ENCODE assay signal across 21 cellular contexts in genomic region chr13:111183087-111183645, GRCh38.
DNase-seq lines count a peak whose midpoint lies in the region; ATAC-seq and TF ChIP-seq lines count a peak whose summit lies in the region.
"Had no signal": no experiment of that assay in that cellular context is flagged by ENCODE, and none has a peak within 500 bp of the region (broad histone marks: within the 10 kb centered on the region; RNA-seq: fewer than 3 reads in every experiment).

No MANE protein-coding gene starts in this region.

- CTCF ChIA-PET in CD8-positive, alpha-beta memory T cell (lab: Charles Lee): interaction anchor here (1.4 kb wide), 1 partner anchor 115 kb away, joined by 4 read pairs; no protein-coding TSS in a partner anchor
- CTCF ChIA-PET in activated B cell treated with CpG ODN at 0.5 μM for 24 hours (lab: Charles Lee): interaction anchor here (1.2 to 4.6 kb wide), 3 partner anchors 32 to 116 kb away, joined by 3 to 22 read pairs (median 16); no protein-coding TSS in a partner anchor
- CTCF ChIA-PET in naive thymus-derived CD4-positive, alpha-beta T cell (lab: Charles Lee): no interaction called here

- peaks cover 5% of the 10 kb centered on the region for H3F3A ChIP-seq in smooth muscle cell (ENCODE audit: low read depth)

- peaks cover 86% of the 10 kb centered on the region for H3K79me2 ChIP-seq in smooth muscle cell (ENCODE audit: low read depth)

- no peaks in the 10 kb centered on the region; a peak in 1 of 22 replicates for H3K27me3 ChIP-seq in BLaER1 treated with 17β-estradiol and CSF1 and Interleukin-3, amounts not matched to agents 10 nM and 100 nM
- no peaks in the 10 kb centered on the region for H3K27me3 ChIP-seq in CD8-positive, alpha-beta memory T cell (ENCODE audit: insufficient read depth, low read length, poor library complexity, severe bottlenecking)
- no peaks in the 10 kb centered on the region for H3K27me3 ChIP-seq in naive thymus-derived CD4-positive, alpha-beta T cell (ENCODE audit: control insufficient read depth in 2 of 2, insufficient read depth in 2 of 2, low read length in 2 of 2)
- no peaks in the 10 kb centered on the region for H3K27me3 ChIP-seq in smooth muscle cell (ENCODE audit: low read depth)
- H3K27me3 ChIP-seq: heart left ventricle had no signal

- peaks cover 3 to 11% (median 9%) of the 10 kb centered on the region in 3 donors for H3K36me3 Mint-ChIP-seq in CD8-positive, alpha-beta memory T cell
- peaks cover 15% of the 10 kb centered on the region for H3K36me3 Mint-ChIP-seq in activated B cell treated with CpG ODN at 0.5 μM for 24 hours (ENCODE audit: low read depth)
- H3K36me3 Mint-ChIP-seq in naive thymus-derived CD4-positive, alpha-beta T cell: peaks cover 0 to 40% (median 0%) of the 10 kb centered on the region in 5 donors

- H3K36me3 ChIP-seq in BLaER1 treated with 17β-estradiol and CSF1 and Interleukin-3, amounts not matched to agents 10 nM and 100 nM: peaks cover 0 to 15% (median 9%) of the 10 kb centered on the region in 11 experiments; a peak in 13 of 22 replicates
- H3K36me3 ChIP-seq in CD8-positive, alpha-beta memory T cell (ENCODE audit: insufficient read depth, low read length): no peaks in the 10 kb centered on the region
- no peaks in the 10 kb centered on the region for H3K36me3 ChIP-seq in naive thymus-derived CD4-positive, alpha-beta T cell (ENCODE audit: control insufficient read depth in 2 of 3, insufficient read depth in 3 of 3, low read length in 3 of 3)
- no peaks in the 10 kb centered on the region for H3K36me3 ChIP-seq in smooth muscle cell (ENCODE audit: low read depth)
- H3K36me3 ChIP-seq: heart left ventricle had no signal

- 95% methylated on average over 6 of the region's 6 CpGs for WGBS in smooth muscle cell (ENCODE audit: low lambda C conversion rate)

- peaks cover 83 to 100% (median 100%) of the 10 kb centered on the region in 10 experiments for H3K4me1 ChIP-seq in BLaER1 treated with 17β-estradiol and CSF1 and Interleukin-3, amounts not matched to agents 10 nM and 100 nM
- H3K4me1 ChIP-seq in CD8-positive, alpha-beta memory T cell (ENCODE audit: insufficient read depth, low read length): peaks cover 96% of the 10 kb centered on the region
- peaks cover 44 to 95% of the 10 kb centered on the region in 2 donors for H3K4me1 ChIP-seq in naive thymus-derived CD4-positive, alpha-beta T cell (ENCODE audit: control insufficient read depth in 2 of 2, insufficient read depth in 2 of 2, low read length in 2 of 2)
- peaks cover 3% of the 10 kb centered on the region for H3K4me1 ChIP-seq in smooth muscle cell (ENCODE audit: low read depth)

- no peak for TF ChIP-seq CTCF in activated B cell treated with CpG ODN at 0.5 μM for 24 hours (IDR thresholded peaks at IDR 0.05)
- TF ChIP-seq CTCF in smooth muscle cell (IDR thresholded peaks at IDR 0.05; ENCODE audit: borderline replicate concordance, insufficient read depth, poor library complexity, severe bottlenecking): no peak

- intact Hi-C loops in activated B cell treated with CpG ODN at 0.5 μM for 24 hours (cut with micrococcal nuclease): no loop called here
- intact Hi-C loops in naive thymus-derived CD4-positive, alpha-beta T cell (cut with micrococcal nuclease): loop anchor here (10.0 kb wide), 2 partner anchors 468 to 568 kb away; partner anchors contain the start of genes ING1 (in 1 of the 2) and NAXD (in 1 of the 2)

- H3K9me3 ChIP-seq in BLaER1 treated with 17β-estradiol and CSF1 and Interleukin-3, amounts not matched to agents 10 nM and 100 nM (replicated peaks in 1 of 11): peaks cover 0 to 7% (median 0%) of the 10 kb centered on the region in 11 experiments; a peak in 3 of 22 replicates
- no peaks in the 10 kb centered on the region for H3K9me3 ChIP-seq in CD8-positive, alpha-beta memory T cell (ENCODE audit: low read length)
- no peaks in the 10 kb centered on the region for H3K9me3 ChIP-seq in naive thymus-derived CD4-positive, alpha-beta T cell (ENCODE audit: control insufficient read depth in 2 of 3, low read length in 3 of 3)
- no peaks in the 10 kb centered on the region for H3K9me3 ChIP-seq in smooth muscle cell (replicated peaks; ENCODE audit: low read depth)
- H3K9me3 ChIP-seq: heart left ventricle, SK-N-SH had no signal

- peak overlapping the region in 4 of 11 experiments; percentile 80 to 88 (median 82); a peak in 6 of 22 replicates for H3K27ac ChIP-seq in BLaER1 treated with 17β-estradiol and CSF1 and Interleukin-3, amounts not matched to agents 10 nM and 100 nM
- H3K27ac ChIP-seq in CD8-positive, alpha-beta memory T cell (ENCODE audit: low read depth, low read length): no peak overlapping the region
- H3K27ac ChIP-seq in naive thymus-derived CD4-positive, alpha-beta T cell (ENCODE audit: low read depth, low read length): peak overlapping the region; percentile 62
- H3K27ac ChIP-seq in smooth muscle cell (ENCODE audit: low read depth): no peak overlapping the region

- peaks cover 28 to 100% (median 77%) of the 10 kb centered on the region in 11 experiments for H4K20me1 ChIP-seq in BLaER1 treated with 17β-estradiol and CSF1 and Interleukin-3, amounts not matched to agents 10 nM and 100 nM
- H4K20me1 ChIP-seq in smooth muscle cell (ENCODE audit: low read depth): peaks cover 100% of the 10 kb centered on the region

- no peak overlapping the region for H2AFZ ChIP-seq in smooth muscle cell (ENCODE audit: low read depth)

- peak in 3 of 5 donors; percentile 57 to 87 (median 68) for DNase-seq in CD8-positive, alpha-beta memory T cell
- DNase-seq in activated B cell treated with CpG ODN at 0.5 μM for 24 hours (no peak), COLO829 (ENCODE audit: low spot score) (no peak), smooth muscle cell (lab: John Stamatoyannopoulos, UW; ENCODE audit: unreplicated experiment) (no peak)
- DNase-seq in naive thymus-derived CD4-positive, alpha-beta T cell: peak in 7 of 9 donors; percentile 36 to 78 (median 66)
- DNase-seq: activated gamma-delta T cell treated with Interleukin-2 at 50 U/mL for 16 hours; heart left ventricle; NCI-H1092 treated with DMSO at 0.1 percent for 48 hours; NCI-H2029; RPMI8226; SK-N-SH; small intestine; stimulated activated CD4-positive, alpha-beta T cell treated with anti-CD3 and anti-CD28 coated beads, Interleukin-2, amount 100 ng/mL, for 48 hours; T-helper 9 cell had no signal

- peak overlapping the region in 4 of 7 donors; percentile 4 to 84 (median 56) for H3K4me3 Mint-ChIP-seq in CD8-positive, alpha-beta memory T cell
- no peak overlapping the region for H3K4me3 Mint-ChIP-seq in activated B cell treated with CpG ODN at 0.5 μM for 24 hours
- H3K4me3 Mint-ChIP-seq in naive thymus-derived CD4-positive, alpha-beta T cell: peak overlapping the region in 8 of 10 donors; percentile 47 to 85 (median 82)
- H3K4me3 Mint-ChIP-seq: type B pancreatic cell had no signal

- peak overlapping the region; percentile 20 to 96 (median 88) for H3K27ac Mint-ChIP-seq in CD8-positive, alpha-beta memory T cell
- peak overlapping the region; percentile 73 for H3K27ac Mint-ChIP-seq in activated B cell treated with CpG ODN at 0.5 μM for 24 hours
- H3K27ac Mint-ChIP-seq in naive thymus-derived CD4-positive, alpha-beta T cell: peak overlapping the region in 8 of 9 donors; percentile 86 to 98 (median 94)
- H3K27ac Mint-ChIP-seq: type B pancreatic cell had no signal

- no peaks in the 10 kb centered on the region for H3K27me3 Mint-ChIP-seq in CD8-positive, alpha-beta memory T cell
- H3K27me3 Mint-ChIP-seq in activated B cell treated with CpG ODN at 0.5 μM for 24 hours: no peaks in the 10 kb centered on the region
- no peaks in the 10 kb centered on the region for H3K27me3 Mint-ChIP-seq in naive thymus-derived CD4-positive, alpha-beta T cell
- H3K27me3 Mint-ChIP-seq: stimulated activated naive CD8-positive, alpha-beta T cell treated with anti-CD3 and anti-CD28 coated beads, Interleukin-15, Interleukin-2, amounts not matched to agents 100 ng/mL and 50 ng/mL, for 24 hours; type B pancreatic cell had no signal

- no peaks in the 10 kb centered on the region for H3K9me3 Mint-ChIP-seq in CD8-positive, alpha-beta memory T cell
- H3K9me3 Mint-ChIP-seq in activated B cell treated with CpG ODN at 0.5 μM for 24 hours: no peaks in the 10 kb centered on the region
- H3K9me3 Mint-ChIP-seq in naive thymus-derived CD4-positive, alpha-beta T cell: no peaks in the 10 kb centered on the region
- H3K9me3 Mint-ChIP-seq: stimulated activated naive CD8-positive, alpha-beta T cell treated with anti-CD3 and anti-CD28 coated beads, Interleukin-15, Interleukin-2, amounts not matched to agents 100 ng/mL and 50 ng/mL, for 24 hours; type B pancreatic cell had no signal

- peak overlapping the region in 1 of 11 experiments; percentile 79; a peak in 1 of 22 replicates for H3K9ac ChIP-seq in BLaER1 treated with 17β-estradiol and CSF1 and Interleukin-3, amounts not matched to agents 10 nM and 100 nM
- no peak overlapping the region for H3K9ac ChIP-seq in smooth muscle cell (ENCODE audit: low read depth)
- H3K9ac ChIP-seq: SK-N-SH had no signal

- peak overlapping the region in 10 of 11 experiments; percentile 88 to 99 (median 92); a peak in 18 of 22 replicates for H3K4me2 ChIP-seq in BLaER1 treated with 17β-estradiol and CSF1 and Interleukin-3, amounts not matched to agents 10 nM and 100 nM
- no peak overlapping the region for H3K4me2 ChIP-seq in smooth muscle cell
- H3K4me2 ChIP-seq: SK-N-SH had no signal

- H3K4me1 Mint-ChIP-seq in CD8-positive, alpha-beta memory T cell: peaks cover 79 to 96% (median 94%) of the 10 kb centered on the region in 3 donors
- peaks cover 96% of the 10 kb centered on the region for H3K4me1 Mint-ChIP-seq in activated B cell treated with CpG ODN at 0.5 μM for 24 hours
- H3K4me1 Mint-ChIP-seq in naive thymus-derived CD4-positive, alpha-beta T cell: peaks cover 81 to 99% (median 92%) of the 10 kb centered on the region in 7 donors

- POLR2A ChIA-PET in CD8-positive, alpha-beta memory T cell (lab: Charles Lee): interaction anchor here (0.9 kb wide), 1 partner anchor 27 kb away, joined by 3 read pairs; no protein-coding TSS in a partner anchor
- POLR2A ChIA-PET in activated B cell treated with CpG ODN at 0.5 μM for 24 hours (lab: Charles Lee): interaction anchor here (1.0 kb wide), 1 partner anchor 468 kb away, joined by 3 read pairs; no protein-coding TSS in a partner anchor
- POLR2A ChIA-PET in naive thymus-derived CD4-positive, alpha-beta T cell (lab: Charles Lee): interaction anchor here (0.7 to 1.1 kb wide), 3 partner anchors 18 to 26 kb away, joined by 3 to 4 read pairs (median 3); no protein-coding TSS in a partner anchor

- H3K4me3 ChIP-seq in BLaER1 treated with 17β-estradiol and CSF1 and Interleukin-3, amounts not matched to agents 10 nM and 100 nM: no peak overlapping the region
- H3K4me3 ChIP-seq in CD8-positive, alpha-beta memory T cell (ENCODE audit: low read length): no peak overlapping the region
- no peak overlapping the region for H3K4me3 ChIP-seq in naive thymus-derived CD4-positive, alpha-beta T cell (ENCODE audit: low read length)
- H3K4me3 ChIP-seq in smooth muscle cell: no peak overlapping the region
- H3K4me3 ChIP-seq: heart left ventricle had no signal

- ATAC-seq in activated B cell treated with CpG ODN at 0.5 μM for 24 hours (ENCODE audit: low read depth): no peak
- ATAC-seq in naive thymus-derived CD4-positive, alpha-beta T cell: peak; percentile 60
- no peak for ATAC-seq in HG03175 (IDR thresholded peaks at IDR 0.05; ENCODE audit: unreplicated experiment)
- ATAC-seq in HG03521 (IDR thresholded peaks at IDR 0.05; ENCODE audit: unreplicated experiment): no peak
- ATAC-seq: HCT116, heart left ventricle, left lobe of liver had no signal

Comparison
In these comparisons a context has a peak if more than half of its experiments do, and no peak if none do; other contexts are left out.
1. DNase-seq: peak in CD8-positive, alpha-beta memory T cell (3 of 5) and naive thymus-derived CD4-positive, alpha-beta T cell (7 of 9); none in activated B cell treated with CpG ODN at 0.5 μM for 24 hours (single experiment), COLO829 (single experiment) and smooth muscle cell (single experiment).
2. Peak in every context shown above with its lines, with median percentiles within 50 percentile points of each other: H3K27ac Mint-ChIP-seq.